In the genomic region with DNA sequence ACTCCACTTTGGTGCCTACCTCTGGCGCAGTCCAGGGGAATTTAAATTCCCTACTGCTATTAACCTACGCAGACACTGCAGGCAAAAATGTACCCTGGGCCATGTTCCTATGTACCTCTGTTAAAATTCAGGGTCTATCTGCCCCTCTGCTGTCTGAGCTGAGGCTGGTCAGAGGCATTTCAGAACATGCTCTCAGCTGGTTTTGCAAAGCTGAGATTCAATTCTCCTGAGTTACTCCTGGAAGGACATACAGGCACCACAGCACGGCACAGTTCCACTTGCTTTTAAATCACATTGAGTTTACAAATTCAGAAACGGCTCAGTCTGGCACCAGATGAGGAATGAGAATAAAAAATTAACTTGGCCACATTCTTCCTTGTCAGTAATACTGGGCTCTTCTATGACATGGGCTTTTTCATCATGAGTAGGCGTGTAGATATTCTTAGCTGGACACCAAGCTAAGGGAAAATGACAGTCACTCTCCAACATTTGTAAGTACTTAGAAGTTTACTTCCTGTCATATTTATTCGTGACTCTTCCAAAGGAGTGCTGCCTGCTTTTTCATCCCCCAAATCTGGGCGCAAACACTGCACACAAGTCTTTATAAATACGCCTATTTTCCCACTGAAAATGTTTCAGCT, we compare ENCODE assay signal across 1 cellular context.
TF ChIP-seq lines count a peak whose summit lies in the region.

No MANE protein-coding gene starts in this region.

TF ChIP-seq in HepG2, 621 proteins besides CTCF, POLR2A, EP300 and RAD21 (continued from another document):
- TF ChIP-seq, protein P1, sequence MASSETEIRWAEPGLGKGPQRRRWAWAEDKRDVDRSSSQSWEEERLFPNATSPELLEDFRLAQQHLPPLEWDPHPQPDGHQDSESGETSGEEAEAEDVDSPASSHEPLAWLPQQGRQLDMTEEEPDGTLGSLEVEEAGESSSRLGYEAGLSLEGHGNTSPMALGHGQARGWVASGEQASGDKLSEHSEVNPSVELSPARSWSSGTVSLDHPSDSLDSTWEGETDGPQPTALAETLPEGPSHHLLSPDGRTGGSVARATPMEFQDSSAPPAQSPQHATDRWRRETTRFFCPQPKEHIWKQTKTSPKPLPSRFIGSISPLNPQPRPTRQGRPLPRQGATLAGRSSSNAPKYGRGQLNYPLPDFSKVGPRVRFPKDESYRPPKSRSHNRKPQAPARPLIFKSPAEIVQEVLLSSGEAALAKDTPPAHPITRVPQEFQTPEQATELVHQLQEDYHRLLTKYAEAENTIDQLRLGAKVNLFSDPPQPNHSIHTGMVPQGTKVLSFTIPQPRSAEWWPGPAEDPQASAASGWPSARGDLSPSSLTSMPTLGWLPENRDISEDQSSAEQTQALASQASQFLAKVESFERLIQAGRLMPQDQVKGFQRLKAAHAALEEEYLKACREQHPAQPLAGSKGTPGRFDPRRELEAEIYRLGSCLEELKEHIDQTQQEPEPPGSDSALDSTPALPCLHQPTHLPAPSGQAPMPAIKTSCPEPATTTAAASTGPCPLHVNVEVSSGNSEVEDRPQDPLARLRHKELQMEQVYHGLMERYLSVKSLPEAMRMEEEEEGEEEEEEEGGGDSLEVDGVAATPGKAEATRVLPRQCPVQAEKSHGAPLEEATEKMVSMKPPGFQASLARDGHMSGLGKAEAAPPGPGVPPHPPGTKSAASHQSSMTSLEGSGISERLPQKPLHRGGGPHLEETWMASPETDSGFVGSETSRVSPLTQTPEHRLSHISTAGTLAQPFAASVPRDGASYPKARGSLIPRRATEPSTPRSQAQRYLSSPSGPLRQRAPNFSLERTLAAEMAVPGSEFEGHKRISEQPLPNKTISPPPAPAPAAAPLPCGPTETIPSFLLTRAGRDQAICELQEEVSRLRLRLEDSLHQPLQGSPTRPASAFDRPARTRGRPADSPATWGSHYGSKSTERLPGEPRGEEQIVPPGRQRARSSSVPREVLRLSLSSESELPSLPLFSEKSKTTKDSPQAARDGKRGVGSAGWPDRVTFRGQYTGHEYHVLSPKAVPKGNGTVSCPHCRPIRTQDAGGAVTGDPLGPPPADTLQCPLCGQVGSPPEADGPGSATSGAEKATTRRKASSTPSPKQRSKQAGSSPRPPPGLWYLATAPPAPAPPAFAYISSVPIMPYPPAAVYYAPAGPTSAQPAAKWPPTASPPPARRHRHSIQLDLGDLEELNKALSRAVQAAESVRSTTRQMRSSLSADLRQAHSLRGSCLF (CRISPR knock-in tag; IDR thresholded peaks at IDR 0.05; ENCODE audit: borderline replicate concordance), result no peak
- TF ChIP-seq, protein P2, sequence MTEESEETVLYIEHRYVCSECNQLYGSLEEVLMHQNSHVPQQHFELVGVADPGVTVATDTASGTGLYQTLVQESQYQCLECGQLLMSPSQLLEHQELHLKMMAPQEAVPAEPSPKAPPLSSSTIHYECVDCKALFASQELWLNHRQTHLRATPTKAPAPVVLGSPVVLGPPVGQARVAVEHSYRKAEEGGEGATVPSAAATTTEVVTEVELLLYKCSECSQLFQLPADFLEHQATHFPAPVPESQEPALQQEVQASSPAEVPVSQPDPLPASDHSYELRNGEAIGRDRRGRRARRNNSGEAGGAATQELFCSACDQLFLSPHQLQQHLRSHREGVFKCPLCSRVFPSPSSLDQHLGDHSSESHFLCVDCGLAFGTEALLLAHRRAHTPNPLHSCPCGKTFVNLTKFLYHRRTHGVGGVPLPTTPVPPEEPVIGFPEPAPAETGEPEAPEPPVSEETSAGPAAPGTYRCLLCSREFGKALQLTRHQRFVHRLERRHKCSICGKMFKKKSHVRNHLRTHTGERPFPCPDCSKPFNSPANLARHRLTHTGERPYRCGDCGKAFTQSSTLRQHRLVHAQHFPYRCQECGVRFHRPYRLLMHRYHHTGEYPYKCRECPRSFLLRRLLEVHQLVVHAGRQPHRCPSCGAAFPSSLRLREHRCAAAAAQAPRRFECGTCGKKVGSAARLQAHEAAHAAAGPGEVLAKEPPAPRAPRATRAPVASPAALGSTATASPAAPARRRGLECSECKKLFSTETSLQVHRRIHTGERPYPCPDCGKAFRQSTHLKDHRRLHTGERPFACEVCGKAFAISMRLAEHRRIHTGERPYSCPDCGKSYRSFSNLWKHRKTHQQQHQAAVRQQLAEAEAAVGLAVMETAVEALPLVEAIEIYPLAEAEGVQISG (CRISPR knock-in tag; IDR thresholded peaks at IDR 0.05), result no peak
- no peak for TF ChIP-seq ZNF704 (CRISPR knock-in tag; IDR thresholded peaks at IDR 0.05; ENCODE audit: borderline replicate concordance)
- no peak for TF ChIP-seq ZMYM2 (CRISPR knock-in tag; IDR thresholded peaks at IDR 0.05)
- TF ChIP-seq MZF1 (CRISPR knock-in tag; IDR thresholded peaks at IDR 0.05; ENCODE audit: borderline replicate concordance), result no peak
- TF ChIP-seq, protein P3, sequence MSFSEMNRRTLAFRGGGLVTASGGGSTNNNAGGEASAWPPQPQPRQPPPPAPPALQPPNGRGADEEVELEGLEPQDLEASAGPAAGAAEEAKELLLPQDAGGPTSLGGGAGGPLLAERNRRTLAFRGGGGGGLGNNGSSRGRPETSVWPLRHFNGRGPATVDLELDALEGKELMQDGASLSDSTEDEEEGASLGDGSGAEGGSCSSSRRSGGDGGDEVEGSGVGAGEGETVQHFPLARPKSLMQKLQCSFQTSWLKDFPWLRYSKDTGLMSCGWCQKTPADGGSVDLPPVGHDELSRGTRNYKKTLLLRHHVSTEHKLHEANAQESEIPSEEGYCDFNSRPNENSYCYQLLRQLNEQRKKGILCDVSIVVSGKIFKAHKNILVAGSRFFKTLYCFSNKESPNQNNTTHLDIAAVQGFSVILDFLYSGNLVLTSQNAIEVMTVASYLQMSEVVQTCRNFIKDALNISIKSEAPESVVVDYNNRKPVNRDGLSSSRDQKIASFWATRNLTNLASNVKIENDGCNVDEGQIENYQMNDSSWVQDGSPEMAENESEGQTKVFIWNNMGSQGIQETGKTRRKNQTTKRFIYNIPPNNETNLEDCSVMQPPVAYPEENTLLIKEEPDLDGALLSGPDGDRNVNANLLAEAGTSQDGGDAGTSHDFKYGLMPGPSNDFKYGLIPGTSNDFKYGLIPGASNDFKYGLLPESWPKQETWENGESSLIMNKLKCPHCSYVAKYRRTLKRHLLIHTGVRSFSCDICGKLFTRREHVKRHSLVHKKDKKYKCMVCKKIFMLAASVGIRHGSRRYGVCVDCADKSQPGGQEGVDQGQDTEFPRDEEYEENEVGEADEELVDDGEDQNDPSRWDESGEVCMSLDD (CRISPR knock-in tag; IDR thresholded peaks at IDR 0.05; ENCODE audit: borderline replicate concordance), result no peak
- no peak for TF ChIP-seq PHF21A (CRISPR knock-in tag; IDR thresholded peaks at IDR 0.05)
- TF ChIP-seq ZNF205 (CRISPR knock-in tag; IDR thresholded peaks at IDR 0.05), result no peak
- no peak for TF ChIP-seq TEAD3 (CRISPR knock-in tag; optimal IDR thresholded peaks at IDR 0.05; ENCODE audit: borderline replicate concordance)
- no peak for TF ChIP-seq ZNF3 (CRISPR knock-in tag; IDR thresholded peaks at IDR 0.05)
- TF ChIP-seq ZNF83 (CRISPR knock-in tag; IDR thresholded peaks at IDR 0.05; ENCODE audit: borderline replicate concordance), result no peak
- TF ChIP-seq, protein P4, sequence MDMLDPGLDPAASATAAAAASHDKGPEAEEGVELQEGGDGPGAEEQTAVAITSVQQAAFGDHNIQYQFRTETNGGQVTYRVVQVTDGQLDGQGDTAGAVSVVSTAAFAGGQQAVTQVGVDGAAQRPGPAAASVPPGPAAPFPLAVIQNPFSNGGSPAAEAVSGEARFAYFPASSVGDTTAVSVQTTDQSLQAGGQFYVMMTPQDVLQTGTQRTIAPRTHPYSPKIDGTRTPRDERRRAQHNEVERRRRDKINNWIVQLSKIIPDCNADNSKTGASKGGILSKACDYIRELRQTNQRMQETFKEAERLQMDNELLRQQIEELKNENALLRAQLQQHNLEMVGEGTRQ (IDR thresholded peaks at IDR 0.05; ENCODE audit: low read depth, low read length), result no peak
- TF ChIP-seq, protein P4 (CRISPR knock-in tag; IDR thresholded peaks at IDR 0.05; ENCODE audit: borderline replicate concordance), result no peak
- no peak for TF ChIP-seq SP1 (IDR thresholded peaks at IDR 0.05)
- no peak for TF ChIP-seq SP1 (CRISPR knock-in tag; IDR thresholded peaks at IDR 0.05)
